ENCODE assay signal across 14 cellular contexts in genomic region chr20:25277051-25277801, GRCh38. TPM values are rescaled to one million over a fixed set of nuclear protein-coding genes. Genes with fewer than 3 reads are reported as not detected.
DNase-seq lines count a peak whose midpoint lies in the region; ATAC-seq and TF ChIP-seq lines count a peak whose summit lies in the region.
"Had no signal": no experiment of that assay in that cellular context is flagged by ENCODE, and none has a peak within 500 bp of the region (broad histone marks: within the 10 kb centered on the region; RNA-seq: fewer than 3 reads in every experiment).

No MANE protein-coding gene starts in this region.

- no peak overlapping the region for H3K4me3 Mint-ChIP-seq in activated CD8-positive, alpha-beta memory T cell treated with anti-CD3 and anti-CD28 coated beads, Interleukin-2, amount 10 ng/mL, durations not matched to agents 7 days and 5 days
- no peak overlapping the region for H3K4me3 Mint-ChIP-seq in activated T-helper 17 cell treated with anti-CD3 and anti-CD28 coated beads, Interleukin-2, amount 50 U/mL, for 72 hours
- H3K4me3 Mint-ChIP-seq: activated CD4-positive, alpha-beta T cell treated with anti-CD3 and anti-CD28 coated beads, Interleukin-2, amount 10 ng/mL, durations not matched to agents 24 days and 14 days; brain had no signal

- H3K4me3 ChIP-seq in body of pancreas (no peak overlapping the region), right lobe of liver (no peak overlapping the region), tibial artery (no peak overlapping the region)
- H3K4me3 ChIP-seq: A549 had no signal

- H3K4me1 ChIP-seq in body of pancreas: peaks cover 8% of the 10 kb centered on the region
- H3K4me1 ChIP-seq in right lobe of liver: no peaks in the 10 kb centered on the region
- H3K4me1 ChIP-seq in tibial artery: peaks cover 0 to 16% (median 4%) of the 10 kb centered on the region in 4 donors
- H3K4me1 ChIP-seq: A549 had no signal

- H3K9me3 Mint-ChIP-seq in activated CD8-positive, alpha-beta memory T cell treated with anti-CD3 and anti-CD28 coated beads, Interleukin-2, amount 10 ng/mL, durations not matched to agents 7 days and 5 days (ENCODE audit: low read depth): no peaks in the 10 kb centered on the region
- no peaks in the 10 kb centered on the region for H3K9me3 Mint-ChIP-seq in activated T-helper 17 cell treated with anti-CD3 and anti-CD28 coated beads, Interleukin-2, amount 50 U/mL, for 72 hours
- H3K9me3 Mint-ChIP-seq: activated CD4-positive, alpha-beta T cell treated with anti-CD3 and anti-CD28 coated beads, Interleukin-2, amount 10 ng/mL, durations not matched to agents 24 days and 14 days; brain had no signal

- H3K27ac Mint-ChIP-seq in activated CD8-positive, alpha-beta memory T cell treated with anti-CD3 and anti-CD28 coated beads, Interleukin-2, amount 10 ng/mL, durations not matched to agents 7 days and 5 days: no peak overlapping the region
- H3K27ac Mint-ChIP-seq in activated T-helper 17 cell treated with anti-CD3 and anti-CD28 coated beads, Interleukin-2, amount 50 U/mL, for 72 hours: no peak overlapping the region
- H3K27ac Mint-ChIP-seq: activated CD4-positive, alpha-beta T cell treated with anti-CD3 and anti-CD28 coated beads, Interleukin-2, amount 10 ng/mL, durations not matched to agents 24 days and 14 days; brain had no signal

- H3K27me3 ChIP-seq in body of pancreas (no peaks in the 10 kb centered on the region), right lobe of liver (no peaks in the 10 kb centered on the region), tibial artery (no peaks in the 10 kb centered on the region)

- intact Hi-C loops in body of pancreas (cut with DNase I): no loop called here
- intact Hi-C loops in right lobe of liver (cut with DNase I): loop anchor here in 1 of 2 donors (10.0 kb wide), 1 partner anchor 82 kb away; the partner anchor contains the start of gene ENTPD6
- intact Hi-C loops in tibial artery (cut with DNase I; ENCODE audit: low total_unique reads): no loop called here

- CTCF ChIA-PET in activated CD8-positive, alpha-beta memory T cell treated with anti-CD3 and anti-CD28 coated beads, Interleukin-2, amount 10 ng/mL, durations not matched to agents 7 days and 5 days (lab: Charles Lee): no interaction called here

- H3K4me1 Mint-ChIP-seq in activated CD8-positive, alpha-beta memory T cell treated with anti-CD3 and anti-CD28 coated beads, Interleukin-2, amount 10 ng/mL, durations not matched to agents 7 days and 5 days: no peaks in the 10 kb centered on the region
- no peaks in the 10 kb centered on the region for H3K4me1 Mint-ChIP-seq in activated T-helper 17 cell treated with anti-CD3 and anti-CD28 coated beads, Interleukin-2, amount 50 U/mL, for 72 hours
- H3K4me1 Mint-ChIP-seq: activated CD4-positive, alpha-beta T cell treated with anti-CD3 and anti-CD28 coated beads, Interleukin-2, amount 10 ng/mL, durations not matched to agents 24 days and 14 days; brain had no signal

- WGBS in body of pancreas, 2 donors: 89 to 90% methylated on average over 20 to 24 of the region's 24 CpGs
- WGBS in right lobe of liver (ENCODE audit: insufficient coverage, low coverage, low lambda C conversion rate, missing lambda C conversion rate): 91% methylated on average over 7 of the region's 24 CpGs

- H3K27me3 Mint-ChIP-seq in activated CD8-positive, alpha-beta memory T cell treated with anti-CD3 and anti-CD28 coated beads, Interleukin-2, amount 10 ng/mL, durations not matched to agents 7 days and 5 days: no peaks in the 10 kb centered on the region
- no peaks in the 10 kb centered on the region for H3K27me3 Mint-ChIP-seq in activated T-helper 17 cell treated with anti-CD3 and anti-CD28 coated beads, Interleukin-2, amount 50 U/mL, for 72 hours
- H3K27me3 Mint-ChIP-seq: activated CD4-positive, alpha-beta T cell treated with anti-CD3 and anti-CD28 coated beads, Interleukin-2, amount 10 ng/mL, durations not matched to agents 24 days and 14 days; brain had no signal

- ATAC-seq in activated CD8-positive, alpha-beta memory T cell treated with anti-CD3 and anti-CD28 coated beads, Interleukin-2, amount 10 ng/mL, durations not matched to agents 7 days and 5 days: no peak
- ATAC-seq in body of pancreas (no peak), right lobe of liver (no peak), HG03354 (IDR thresholded peaks at IDR 0.05; ENCODE audit: poor library complexity, severe bottlenecking, unreplicated experiment) (no peak)
- no peak for ATAC-seq in activated T-helper 17 cell treated with anti-CD3 and anti-CD28 coated beads, Interleukin-2, amount 50 U/mL, for 72 hours (replicated peaks)
- ATAC-seq: A549 had no signal

- no peak for TF ChIP-seq CTCF in body of pancreas (IDR thresholded peaks at IDR 0.05)
- TF ChIP-seq CTCF in right lobe of liver (IDR thresholded peaks at IDR 0.05): no peak
- no peak for TF ChIP-seq CTCF in tibial artery (IDR thresholded peaks at IDR 0.05)

- H3K9me3 ChIP-seq in body of pancreas (no peaks in the 10 kb centered on the region), right lobe of liver (no peaks in the 10 kb centered on the region), tibial artery (no peaks in the 10 kb centered on the region)
- H3K9me3 ChIP-seq: A549 had no signal

- TF ChIP-seq POLR2A in body of pancreas (IDR thresholded peaks at IDR 0.05) (no peak), right lobe of liver (IDR thresholded peaks at IDR 0.05) (no peak)

- H3K36me3 Mint-ChIP-seq in activated CD8-positive, alpha-beta memory T cell treated with anti-CD3 and anti-CD28 coated beads, Interleukin-2, amount 10 ng/mL, durations not matched to agents 7 days and 5 days: no peaks in the 10 kb centered on the region
- H3K36me3 Mint-ChIP-seq in activated T-helper 17 cell treated with anti-CD3 and anti-CD28 coated beads, Interleukin-2, amount 50 U/mL, for 72 hours (ENCODE audit: low read depth): peaks cover 48% of the 10 kb centered on the region

- no peak overlapping the region for H3K27ac ChIP-seq in body of pancreas
- no peak overlapping the region for H3K27ac ChIP-seq in right lobe of liver
- no peak overlapping the region for H3K27ac ChIP-seq in tibial artery

- H3K36me3 ChIP-seq in body of pancreas (replicated peaks in 1 of 2; ENCODE audit: insufficient read depth in 1 of 2, low read depth in 2 of 2) (peaks cover 6 to 16% of the 10 kb centered on the region in 2 donors), right lobe of liver (no peaks in the 10 kb centered on the region), tibial artery (peaks cover 91 to 100% (median 99%) of the 10 kb centered on the region in 3 donors)

- peak; percentile 10 for DNase-seq in activated CD8-positive, alpha-beta memory T cell treated with anti-CD3 and anti-CD28 coated beads, Interleukin-2, amount 50 U/mL, for 4 hours
- no peak for DNase-seq in activated CD8-positive, alpha-beta memory T cell treated with anti-CD3 and anti-CD28 coated beads, Interleukin-2, amount 10 ng/mL, durations not matched to agents 7 days and 5 days
- DNase-seq in body of pancreas (peak; percentile 1 to 12 (median 10)), right lobe of liver (peak; percentile 12 to 43 (median 35)), tibial artery (peak; percentile 19 to 51), hippocampal formation (lab: John Stamatoyannopoulos, UW) (no peak)
- DNase-seq: activated CD4-positive, alpha-beta T cell treated with anti-CD3 and anti-CD28 coated beads, Interleukin-2, amount 10 ng/mL, durations not matched to agents 24 days and 14 days; effector memory CD4-positive, alpha-beta T cell; T-helper 1 cell; trophoblast cell had no signal

RNA-seq across cellular contexts. Expression of gene PYGB, which starts 29.3 kb away (rescaled TPM):
- total RNA-seq in activated CD8-positive, alpha-beta memory T cell treated with anti-CD3 and anti-CD28 coated beads, Interleukin-2, amount 10 ng/mL, durations not matched to agents 7 days and 5 days: 10 to 100 TPM; 28.4 to 36.8 TPM
- total RNA-seq in body of pancreas: 10 to 100 TPM; 34.8 to 42.8 TPM
- total RNA-seq in right lobe of liver: 10 to 100 TPM in 3 of 6 experiments, 1 to 10 TPM in 3; 6.6 to 27.4 (median 13.2) TPM
- 10 to 100 TPM; 15.4 to 27.0 TPM for total RNA-seq in activated T-helper 17 cell treated with anti-CD3 and anti-CD28 coated beads, Interleukin-2, amount 50 U/mL, for 72 hours

Comparison
In these comparisons a context has a peak if more than half of its experiments do, and no peak if none do; other contexts are left out.
1. DNase-seq: peak in activated CD8-positive, alpha-beta memory T cell treated with anti-CD3 and anti-CD28 coated beads, Interleukin-2, amount 50 U/mL, for 4 hours (single experiment), body of pancreas (4 of 4), right lobe of liver (3 of 3) and tibial artery (2 of 2); none in activated CD8-positive, alpha-beta memory T cell treated with anti-CD3 and anti-CD28 coated beads, Interleukin-2, amount 10 ng/mL, durations not matched to agents 7 days and 5 days (single experiment) and hippocampal formation (0 of 2).